In genomic region chr22:21982338-21982965, GRCh38 we compare ENCODE assay signal across 1 cellular context.
A peak's percentile ranks its signal among the peaks of the same experiment; 100 is the strongest.
TF ChIP-seq lines count a peak whose summit lies in the region.

Gene TOP3B, minus strand, starts transcription at chr22:21982787. Its CDS starts 7,078 bp downstream, at chr22:21975709.

TF ChIP-seq in GM12878, 131 proteins besides CTCF, POLR2A, EP300 and RAD21 (continued from another document and continues in another):
- 0 out of 2 replicates have a peak, but pooled peaks have one; percentile 17 for TF ChIP-seq CEBPZ (IDR thresholded peaks at IDR 0.05; ENCODE audit: low read depth, low read length)
- TF ChIP-seq ZNF592 (IDR thresholded peaks at IDR 0.05), result no peak
- no peak for TF ChIP-seq CUX1 (IDR thresholded peaks at IDR 0.05; ENCODE audit: insufficient replicate concordance, low read depth, low read length)
- TF ChIP-seq GATAD2B (conservative IDR thresholded peaks at IDR 0.05; ENCODE audit: low read depth), result peak; percentile 76; the same call in 1 of the 2 replicates
- TF ChIP-seq MYB (IDR thresholded peaks at IDR 0.05; ENCODE audit: borderline replicate concordance, low read depth, low read length), result no peak; the same call in 1 of the 2 replicates
- TF ChIP-seq WRNIP1 (IDR thresholded peaks at IDR 0.05; ENCODE audit: borderline replicate concordance, low read depth, low read length), result peak; percentile 95; the same call in 1 of the 2 replicates
- peak; percentile 81; the same call in 1 of the 2 replicates for TF ChIP-seq TBL1XR1 (IDR thresholded peaks at IDR 0.05; ENCODE audit: low read depth, low read length)
- peak; percentile 85; the same call in 1 of the 2 replicates for TF ChIP-seq ZNF207 (IDR thresholded peaks at IDR 0.05; ENCODE audit: borderline replicate concordance)
- TF ChIP-seq ZNF274 (IDR thresholded peaks at IDR 0.05; ENCODE audit: insufficient read depth, insufficient read length), result no peak
- TF ChIP-seq ZSCAN29 (IDR thresholded peaks at IDR 0.05), result peak; percentile 86
- 0 out of 2 replicates have a peak, but pooled peaks have one; percentile 10 for TF ChIP-seq MTA2 (IDR thresholded peaks at IDR 0.05; ENCODE audit: low read depth)
- TF ChIP-seq SMC3 (IDR thresholded peaks at IDR 0.05; ENCODE audit: borderline replicate concordance, low read length), result peak; percentile 30; the same call in 1 of the 2 replicates
- peak; percentile 84 for TF ChIP-seq TCF3 (IDR thresholded peaks at IDR 0.05; ENCODE audit: borderline replicate concordance, insufficient read depth, low read depth, low read length)
- peak; percentile 73 for TF ChIP-seq NR2F1 (conservative IDR thresholded peaks at IDR 0.05)
- no peak for TF ChIP-seq ZBTB4 (CRISPR knock-in tag; IDR thresholded peaks at IDR 0.05)
- TF ChIP-seq MAX (IDR thresholded peaks at IDR 0.05; ENCODE audit: low read depth, low read length), result peak; percentile 56; the same call in 1 of the 2 replicates
- peak; percentile 81 to 82 for TF ChIP-seq IKZF2 (IDR thresholded peaks at IDR 0.05)
- no peak for TF ChIP-seq RFX5 (IDR thresholded peaks at IDR 0.05; ENCODE audit: low read depth, low read length)
- no peak for TF ChIP-seq SUZ12 (IDR thresholded peaks at IDR 0.05; ENCODE audit: unreplicated experiment)
- 0 out of 2 replicates have a peak, but pooled peaks have one; percentile 15 for TF ChIP-seq BRCA1 (IDR thresholded peaks at IDR 0.05; ENCODE audit: low read depth, low read length)
- TF ChIP-seq BCL3 (IDR thresholded peaks at IDR 0.05; ENCODE audit: borderline replicate concordance, insufficient read depth, low read depth, low read length, poor library complexity, severe bottlenecking), result no peak
- peak; percentile 57; the same call in 1 of the 2 replicates for TF ChIP-seq ESRRA (IDR thresholded peaks at IDR 0.05; ENCODE audit: low read length)
- TF ChIP-seq STAT3 (IDR thresholded peaks at IDR 0.05; ENCODE audit: low read depth, low read length), result no peak
- TF ChIP-seq ZNF384 (IDR thresholded peaks at IDR 0.05; ENCODE audit: borderline replicate concordance, low read depth, low read length), result no peak
- peak; percentile 57 for TF ChIP-seq MEF2B (IDR thresholded peaks at IDR 0.05; ENCODE audit: partially characterized antibody, poor library complexity, severe bottlenecking)
- TF ChIP-seq NR2C2 (IDR thresholded peaks at IDR 0.05; ENCODE audit: borderline replicate concordance, control insufficient read depth, insufficient read length, low read depth), result no peak
- peak; percentile 55; the same call in 1 of the 2 replicates for TF ChIP-seq SREBF1 (IDR thresholded peaks at IDR 0.05; ENCODE audit: low read length)
- TF ChIP-seq MXI1 (IDR thresholded peaks at IDR 0.05; ENCODE audit: low read depth, low read length), result peak; percentile 74; the same call in 1 of the 2 replicates
- TF ChIP-seq ZBTB11 (CRISPR knock-in tag; IDR thresholded peaks at IDR 0.05), result peak; percentile 99
- TF ChIP-seq CHD2 (IDR thresholded peaks at IDR 0.05; ENCODE audit: borderline replicate concordance, low read depth, low read length), result peak; percentile 61
- TF ChIP-seq ATF3 (IDR thresholded peaks at IDR 0.05; ENCODE audit: borderline replicate concordance, extremely low read depth, low read depth, low read length), result no peak
- no peak for TF ChIP-seq KAT2A (conservative IDR thresholded peaks at IDR 0.05; ENCODE audit: control insufficient read depth, low read depth, low read length)
- peak; percentile 66 to 83; a peak in 2 of 3 replicates for TF ChIP-seq EGR1 (IDR thresholded peaks at IDR 0.05; ENCODE audit: borderline replicate concordance in 1 of 2, low read depth in 2 of 2, low read length in 2 of 2)
- TF ChIP-seq GABPA (IDR thresholded peaks at IDR 0.05; ENCODE audit: low read depth), result peak; percentile 99
- TF ChIP-seq PML (IDR thresholded peaks at IDR 0.05; ENCODE audit: low read length), result peak; percentile 84
